ENCODE assay signal across 19 cellular contexts in the genomic region with DNA sequence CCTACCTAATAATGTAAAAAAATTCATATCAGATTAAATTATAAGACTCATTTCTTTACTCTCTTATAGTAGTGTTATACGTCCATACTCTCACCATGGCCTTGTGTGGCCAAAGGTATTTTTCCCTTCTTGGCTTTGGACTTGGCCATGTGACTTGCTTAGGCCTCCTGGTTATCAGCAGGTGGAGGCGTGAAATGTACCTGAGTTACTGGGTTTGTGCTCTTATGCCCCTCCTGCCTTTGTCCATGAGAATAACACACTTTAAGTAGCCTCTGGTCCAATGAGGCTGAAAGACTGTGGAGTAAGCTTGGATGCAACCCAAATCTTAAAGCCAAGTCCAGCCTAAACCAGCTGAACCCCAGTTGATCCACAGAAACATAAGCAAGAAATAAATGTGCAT.
A peak's percentile ranks its signal among the peaks of the same experiment; 100 is the strongest.
DNase-seq lines count a peak whose midpoint lies in the region; ATAC-seq and TF ChIP-seq lines count a peak whose summit lies in the region.
"Had no signal": no experiment of that assay in that cellular context is flagged by ENCODE, and none has a peak within 500 bp of the region (broad histone marks: within the 10 kb centered on the region; RNA-seq: fewer than 3 reads in every experiment).

No MANE protein-coding gene starts in this region.

- no peak for TF ChIP-seq POLR2A in prostate gland (IDR thresholded peaks at IDR 0.05)

- no peaks in the 10 kb centered on the region for H3K27me3 Mint-ChIP-seq in naive thymus-derived CD4-positive, alpha-beta T cell
- H3K27me3 Mint-ChIP-seq: CD4-positive, CD25-positive, alpha-beta regulatory T cell had no signal

- no peaks in the 10 kb centered on the region for H3K9me3 Mint-ChIP-seq in naive thymus-derived CD4-positive, alpha-beta T cell
- H3K9me3 Mint-ChIP-seq: CD4-positive, CD25-positive, alpha-beta regulatory T cell had no signal

- H3K27ac Mint-ChIP-seq in naive thymus-derived CD4-positive, alpha-beta T cell = peak overlapping the region in 2 of 9 donors; percentile 14 to 25

- intact Hi-C loops in right cardiac atrium (cut with DNase I) = loop anchor here in 1 of 4 donors (10.0 kb wide), 1 partner anchor 53 kb away; no protein-coding TSS in a partner anchor
- intact Hi-C loops in Right ventricle myocardium superior (cut with DNase I) = no loop called here
- intact Hi-C loops in prostate gland (cut with DNase I) = no loop called here
- intact Hi-C loops in naive thymus-derived CD4-positive, alpha-beta T cell (cut with micrococcal nuclease) = no loop called here

- POLR2A ChIA-PET in naive thymus-derived CD4-positive, alpha-beta T cell (lab: Charles Lee) = interaction anchor here (0.6 kb wide), 1 partner anchor 67 kb away, joined by 3 read pairs; no protein-coding TSS in a partner anchor

- CTCF ChIA-PET in naive thymus-derived CD4-positive, alpha-beta T cell (lab: Charles Lee) = interaction anchor here (1.1 to 1.2 kb wide), 2 partner anchors 15 to 58 kb away, joined by 3 to 4 read pairs; no protein-coding TSS in a partner anchor

- no peaks in the 10 kb centered on the region for H3K27me3 ChIP-seq in right cardiac atrium (ENCODE audit: control insufficient read depth, insufficient read depth)
- no peaks in the 10 kb centered on the region for H3K27me3 ChIP-seq in prostate gland (replicated peaks; ENCODE audit: insufficient read depth)
- no peaks in the 10 kb centered on the region for H3K27me3 ChIP-seq in naive thymus-derived CD4-positive, alpha-beta T cell (ENCODE audit: control insufficient read depth in 2 of 2, insufficient read depth in 2 of 2, low read length in 2 of 2)
- H3K27me3 ChIP-seq: MG63 had no signal

- DNase-seq in right cardiac atrium = no peak
- DNase-seq in Right ventricle myocardium superior = no peak
- DNase-seq in prostate gland (ENCODE audit: low spot score) = no peak
- no peak for DNase-seq in naive thymus-derived CD4-positive, alpha-beta T cell
- DNase-seq in NCI-H2107 (lab: John Stamatoyannopoulos, UW) = no peak
- DNase-seq in activated naive CD4-positive, alpha-beta T cell treated with Interleukin-2 at 50 U/mL for 16 hours = no peak
- DNase-seq in activated CD8-positive, alpha-beta memory T cell treated with anti-CD3 and anti-CD28 coated beads, Interleukin-2, amount 50 U/mL, for 4 hours = no peak
- DNase-seq: AML-193; Calu3; CD4-positive, CD25-positive, alpha-beta regulatory T cell; KG1; MG63; NCI-H1105; NCI-H187; NCI-H526 treated with DMSO at 0.1 percent for 48 hours had no signal

- WGBS in right cardiac atrium = 90% methylated on average over 2 of the region's 2 CpGs
- 59% methylated on average over 2 of the region's 2 CpGs for WGBS in prostate gland

- H3K4me1 ChIP-seq in right cardiac atrium (ENCODE audit: control insufficient read depth, insufficient read depth, low read length) = no peaks in the 10 kb centered on the region
- H3K4me1 ChIP-seq in prostate gland (replicated peaks) = peaks cover 3% of the 10 kb centered on the region
- no peaks in the 10 kb centered on the region for H3K4me1 ChIP-seq in naive thymus-derived CD4-positive, alpha-beta T cell (ENCODE audit: control insufficient read depth in 2 of 2, insufficient read depth in 2 of 2, low read length in 2 of 2)

- H3K36me3 Mint-ChIP-seq in naive thymus-derived CD4-positive, alpha-beta T cell = peaks cover 5 to 44% (median 24%) of the 10 kb centered on the region in 5 donors

- peaks cover 13 to 98% (median 90%) of the 10 kb centered on the region in 7 donors for H3K4me1 Mint-ChIP-seq in naive thymus-derived CD4-positive, alpha-beta T cell

- H3K27ac ChIP-seq in right cardiac atrium (ENCODE audit: low read length) (peak overlapping the region; percentile 79), cingulate gyrus (ENCODE audit: low read depth, low read length) (peak overlapping the region; percentile 19), prostate gland (peak overlapping the region; percentile 62 to 72)
- H3K27ac ChIP-seq in naive thymus-derived CD4-positive, alpha-beta T cell (ENCODE audit: low read depth, low read length) = no peak overlapping the region
- H3K27ac ChIP-seq: HL-60 had no signal

- H3K9me3 ChIP-seq in right cardiac atrium (ENCODE audit: control insufficient read depth, low read length) = peaks cover 6% of the 10 kb centered on the region
- H3K9me3 ChIP-seq in prostate gland = no peaks in the 10 kb centered on the region
- H3K9me3 ChIP-seq in naive thymus-derived CD4-positive, alpha-beta T cell (ENCODE audit: control insufficient read depth in 2 of 3, low read length in 3 of 3) = no peaks in the 10 kb centered on the region
- H3K9me3 ChIP-seq: MG63 had no signal

- H3K4me3 ChIP-seq in right cardiac atrium (ENCODE audit: low read length) (no peak overlapping the region), prostate gland (no peak overlapping the region)
- H3K4me3 ChIP-seq in naive thymus-derived CD4-positive, alpha-beta T cell (ENCODE audit: low read length) = no peak overlapping the region
- H3K4me3 ChIP-seq: GM23248, MG63, SK-N-MC had no signal

- no peak for TF ChIP-seq CTCF in prostate gland (IDR thresholded peaks at IDR 0.05)

- ATAC-seq in right cardiac atrium (no peak), Right ventricle myocardium superior (ENCODE audit: poor library complexity) (no peak)
- no peak for ATAC-seq in naive thymus-derived CD4-positive, alpha-beta T cell

- no peak overlapping the region for H3K4me3 Mint-ChIP-seq in naive thymus-derived CD4-positive, alpha-beta T cell
- H3K4me3 Mint-ChIP-seq: CD4-positive, CD25-positive, alpha-beta regulatory T cell had no signal

- H3K36me3 ChIP-seq in prostate gland = no peaks in the 10 kb centered on the region
- no peaks in the 10 kb centered on the region for H3K36me3 ChIP-seq in naive thymus-derived CD4-positive, alpha-beta T cell (ENCODE audit: control insufficient read depth in 2 of 3, insufficient read depth in 3 of 3, low read length in 3 of 3)
- H3K36me3 ChIP-seq: MG63 had no signal
